In genomic region chr3:4833471-4833870, GRCh38 we compare ENCODE assay signal across 18 cellular contexts.
A peak's percentile ranks its signal among the peaks of the same experiment; 100 is the strongest.
DNase-seq lines count a peak whose midpoint lies in the region; ATAC-seq and TF ChIP-seq lines count a peak whose summit lies in the region.
"Had no signal": no experiment of that assay in that cellular context is flagged by ENCODE, and none has a peak within 500 bp of the region (broad histone marks: within the 10 kb centered on the region; RNA-seq: fewer than 3 reads in every experiment).

No MANE protein-coding gene starts in this region.

- peaks cover 70% of the 10 kb centered on the region for H3K4me1 ChIP-seq in CD4-positive, CD25-positive, alpha-beta regulatory T cell (ENCODE audit: control insufficient read depth, insufficient read depth, low read length, poor library complexity, severe bottlenecking)
- H3K4me1 ChIP-seq in CD8-positive, alpha-beta T cell (ENCODE audit: insufficient read depth, low read length): peaks cover 70% of the 10 kb centered on the region

- peaks cover 16% of the 10 kb centered on the region for H3K36me3 ChIP-seq in CD4-positive, CD25-positive, alpha-beta regulatory T cell (ENCODE audit: control insufficient read depth, insufficient read depth, low read length)
- H3K36me3 ChIP-seq in CD8-positive, alpha-beta T cell (ENCODE audit: insufficient read depth, low read length): no peaks in the 10 kb centered on the region
- H3K36me3 ChIP-seq: gastrocnemius medialis had no signal

- peak overlapping the region; percentile 64 to 94 (median 81) for H3K27ac Mint-ChIP-seq in CD4-positive, CD25-positive, alpha-beta regulatory T cell
- H3K27ac Mint-ChIP-seq in CD8-positive, alpha-beta T cell: peak overlapping the region; percentile 82
- H3K27ac Mint-ChIP-seq in activated CD8-positive, alpha-beta T cell treated with anti-CD3 and anti-CD28 coated beads for 36 hours: peak overlapping the region; percentile 97

- no peak overlapping the region for H3K4me3 ChIP-seq in CD4-positive, CD25-positive, alpha-beta regulatory T cell (ENCODE audit: low read depth, low read length)
- no peak overlapping the region for H3K4me3 ChIP-seq in CD8-positive, alpha-beta T cell (ENCODE audit: low read depth, low read length)
- H3K4me3 ChIP-seq: gastrocnemius medialis, tibial artery had no signal

- DNase-seq in CD4-positive, CD25-positive, alpha-beta regulatory T cell: no peak
- DNase-seq in CD8-positive, alpha-beta T cell: no peak
- no peak for DNase-seq in activated CD8-positive, alpha-beta T cell treated with anti-CD3 and anti-CD28 coated beads for 36 hours
- DNase-seq in myocyte (ENCODE audit: low read depth) (peak; percentile 25), SIG-M5 treated with dmso at 0.1 percent for 504 hours (lab: John Stamatoyannopoulos, UW; ENCODE audit: unreplicated experiment) (no peak), 8988T (no peak)
- DNase-seq in central memory CD4-positive, alpha-beta T cell: no peak
- DNase-seq: DMS53, erythroblast, gastrocnemius medialis, NCI-H1436, NCI-H774, nucleus accumbens, SK-N-SH, tibial artery had no signal

- POLR2A ChIA-PET in CD8-positive, alpha-beta T cell (lab: Charles Lee): interaction anchor here (0.9 to 3.4 kb wide), 3 partner anchors 11 to 146 kb away, joined by 3 to 13 read pairs (median 3); partner anchors contain the start of gene BHLHE40
- POLR2A ChIA-PET in activated CD8-positive, alpha-beta T cell treated with anti-CD3 and anti-CD28 coated beads for 36 hours (lab: Charles Lee): interaction anchor here (0.9 to 21.8 kb wide), 5 partner anchors 10 to 148 kb away, joined by 3 to 434 read pairs (median 89); partner anchors contain the start of gene BHLHE40

- H3K9me3 ChIP-seq in CD4-positive, CD25-positive, alpha-beta regulatory T cell (ENCODE audit: control insufficient read depth in 2 of 2, low read length in 2 of 2): no peaks in the 10 kb centered on the region
- H3K9me3 ChIP-seq in CD8-positive, alpha-beta T cell (ENCODE audit: low read length): no peaks in the 10 kb centered on the region
- H3K9me3 ChIP-seq: gastrocnemius medialis, SK-N-SH, tibial artery had no signal

- CTCF ChIA-PET in CD8-positive, alpha-beta T cell (lab: Charles Lee): interaction anchor here (0.7 to 3.0 kb wide), 2 partner anchors 11 to 146 kb away, joined by 3 to 10 read pairs; partner anchors contain the start of gene BHLHE40
- CTCF ChIA-PET in activated CD8-positive, alpha-beta T cell treated with anti-CD3 and anti-CD28 coated beads for 36 hours (lab: Charles Lee): interaction anchor here (1.6 to 13.9 kb wide), 5 partner anchors 7 to 145 kb away, joined by 4 to 135 read pairs (median 13); partner anchors contain the start of gene BHLHE40

- intact Hi-C loops in CD8-positive, alpha-beta T cell (cut with DNase I, micrococcal nuclease): no loop called here
- intact Hi-C loops in activated CD8-positive, alpha-beta T cell treated with anti-CD3 and anti-CD28 coated beads for 36 hours (cut with micrococcal nuclease): loop anchor here (5.0 to 10.0 kb wide), 2 partner anchors 224 to 361 kb away; no protein-coding TSS in a partner anchor

- H3K9me3 Mint-ChIP-seq in CD4-positive, CD25-positive, alpha-beta regulatory T cell: no peaks in the 10 kb centered on the region
- no peaks in the 10 kb centered on the region for H3K9me3 Mint-ChIP-seq in CD8-positive, alpha-beta T cell
- H3K9me3 Mint-ChIP-seq in activated CD8-positive, alpha-beta T cell treated with anti-CD3 and anti-CD28 coated beads for 36 hours: no peaks in the 10 kb centered on the region

- no peaks in the 10 kb centered on the region for H3K27me3 ChIP-seq in CD4-positive, CD25-positive, alpha-beta regulatory T cell (ENCODE audit: control insufficient read depth, insufficient read depth, low read length)
- no peaks in the 10 kb centered on the region for H3K27me3 ChIP-seq in CD8-positive, alpha-beta T cell (ENCODE audit: insufficient read depth, low read length)
- H3K27me3 ChIP-seq: gastrocnemius medialis, tibial artery had no signal

- H3K4me3 Mint-ChIP-seq in CD4-positive, CD25-positive, alpha-beta regulatory T cell: peak overlapping the region in 1 of 4 donors; percentile 67
- H3K4me3 Mint-ChIP-seq in CD8-positive, alpha-beta T cell: no peak overlapping the region
- H3K4me3 Mint-ChIP-seq in activated CD8-positive, alpha-beta T cell treated with anti-CD3 and anti-CD28 coated beads for 36 hours: peak overlapping the region; percentile 63

- H3K36me3 Mint-ChIP-seq in CD4-positive, CD25-positive, alpha-beta regulatory T cell: peaks cover 27% of the 10 kb centered on the region
- peaks cover 24% of the 10 kb centered on the region for H3K36me3 Mint-ChIP-seq in CD8-positive, alpha-beta T cell
- peaks cover 71% of the 10 kb centered on the region for H3K36me3 Mint-ChIP-seq in activated CD8-positive, alpha-beta T cell treated with anti-CD3 and anti-CD28 coated beads for 36 hours (ENCODE audit: low read depth)

- H3K27me3 Mint-ChIP-seq in CD4-positive, CD25-positive, alpha-beta regulatory T cell: peaks cover 5% of the 10 kb centered on the region
- no peaks in the 10 kb centered on the region for H3K27me3 Mint-ChIP-seq in CD8-positive, alpha-beta T cell (ENCODE audit: low read depth)
- no peaks in the 10 kb centered on the region for H3K27me3 Mint-ChIP-seq in activated CD8-positive, alpha-beta T cell treated with anti-CD3 and anti-CD28 coated beads for 36 hours

- peaks cover 30 to 78% (median 69%) of the 10 kb centered on the region in 4 donors for H3K4me1 Mint-ChIP-seq in CD4-positive, CD25-positive, alpha-beta regulatory T cell
- H3K4me1 Mint-ChIP-seq in CD8-positive, alpha-beta T cell (ENCODE audit: low read depth): peaks cover 86% of the 10 kb centered on the region
- H3K4me1 Mint-ChIP-seq in activated CD8-positive, alpha-beta T cell treated with anti-CD3 and anti-CD28 coated beads for 36 hours (ENCODE audit: low read depth): peaks cover 92% of the 10 kb centered on the region

- no peak for ATAC-seq in CD4-positive, CD25-positive, alpha-beta regulatory T cell (ENCODE audit: low read depth in 2 of 2)
- no peak for ATAC-seq in CD8-positive, alpha-beta T cell
- ATAC-seq in activated CD8-positive, alpha-beta T cell treated with anti-CD3 and anti-CD28 coated beads for 36 hours: no peak
- no peak for ATAC-seq in GM18517 (IDR thresholded peaks at IDR 0.05; ENCODE audit: unreplicated experiment)
- ATAC-seq: gastrocnemius medialis, left lobe of liver, Panc1 had no signal

- H3K27ac ChIP-seq in CD4-positive, CD25-positive, alpha-beta regulatory T cell (ENCODE audit: insufficient read depth, low read length, poor library complexity, severe bottlenecking): no peak overlapping the region
- H3K27ac ChIP-seq in CD8-positive, alpha-beta T cell (ENCODE audit: low read depth, low read length): no peak overlapping the region
- H3K27ac ChIP-seq: gastrocnemius medialis, tibial artery had no signal

- no peak for TF ChIP-seq CTCF in CD8-positive, alpha-beta T cell (IDR thresholded peaks at IDR 0.05)
- TF ChIP-seq CTCF in activated CD8-positive, alpha-beta T cell treated with anti-CD3 and anti-CD28 coated beads for 36 hours (IDR thresholded peaks at IDR 0.05): no peak
